In the genomic region with DNA sequence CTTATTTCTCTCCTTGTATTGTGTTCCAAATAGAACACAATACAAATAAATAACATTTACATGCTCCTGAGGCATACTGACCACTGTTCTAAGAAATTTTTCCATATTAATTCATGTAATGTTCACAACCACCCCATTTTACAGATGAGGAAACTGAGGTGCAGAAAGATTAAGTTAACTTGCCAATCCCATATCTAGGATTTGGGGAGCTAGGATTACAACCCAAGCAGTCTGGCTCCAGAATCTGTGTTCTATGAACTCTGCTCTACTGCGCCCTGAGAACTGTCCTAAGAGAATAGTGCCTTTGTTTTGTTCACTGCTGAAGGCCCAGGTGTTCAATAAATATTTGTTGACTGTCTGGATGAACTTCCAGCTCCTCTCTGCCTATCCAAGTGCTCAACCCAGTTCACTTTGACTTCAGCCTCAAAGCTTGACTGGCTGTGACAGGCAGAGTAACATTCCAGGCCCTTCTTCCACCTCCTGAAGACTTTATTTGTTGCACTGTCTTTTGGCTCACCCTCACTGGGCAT, we compare ENCODE assay signal across 15 cellular contexts. TPM values are rescaled to one million over a fixed set of nuclear protein-coding genes. Genes with fewer than 3 reads are reported as not detected.
A peak's percentile ranks its signal among the peaks of the same experiment; 100 is the strongest.
DNase-seq lines count a peak whose midpoint lies in the region; ATAC-seq and TF ChIP-seq lines count a peak whose summit lies in the region.
"Had no signal": no experiment of that assay in that cellular context is flagged by ENCODE, and none has a peak within 500 bp of the region (broad histone marks: within the 10 kb centered on the region; RNA-seq: fewer than 3 reads in every experiment).

No MANE protein-coding gene starts in this region.

- H3K27ac ChIP-seq in liver (ENCODE audit: low read depth in 1 of 2, low read length in 2 of 2) (no peak overlapping the region), prostate gland (peak overlapping the region; percentile 20 to 59)
- H3K27ac ChIP-seq: GM23248 had no signal

- H3K4me1 ChIP-seq in liver (ENCODE audit: control insufficient read depth in 4 of 4, insufficient read depth in 4 of 4, low read length in 3 of 4) (peaks cover 0 to 23% (median 14%) of the 10 kb centered on the region in 4 donors), prostate gland (replicated peaks) (no peaks in the 10 kb centered on the region)

- TF ChIP-seq CTCF in liver (IDR thresholded peaks at IDR 0.05; ENCODE audit: low read depth, low read length, missing input control) (no peak), prostate gland (IDR thresholded peaks at IDR 0.05) (no peak)

- H3K36me3 ChIP-seq in liver (ENCODE audit: control insufficient read depth in 4 of 4, insufficient read depth in 3 of 4, low read depth in 1 of 4, low read length in 3 of 4), result no peaks in the 10 kb centered on the region
- H3K36me3 ChIP-seq in prostate gland, result no peaks in the 10 kb centered on the region

- intact Hi-C loops in prostate gland (cut with DNase I), result no loop called here

- H3K9me3 ChIP-seq in liver (ENCODE audit: control insufficient read depth in 4 of 4, low read length in 3 of 4) (no peaks in the 10 kb centered on the region), prostate gland (no peaks in the 10 kb centered on the region)

- H3K27me3 ChIP-seq in liver (ENCODE audit: control insufficient read depth in 4 of 4, insufficient read depth in 4 of 4, low read length in 3 of 4), result no peaks in the 10 kb centered on the region
- no peaks in the 10 kb centered on the region for H3K27me3 ChIP-seq in prostate gland (replicated peaks; ENCODE audit: insufficient read depth)

- ATAC-seq in HG03135 (IDR thresholded peaks at IDR 0.05; ENCODE audit: unreplicated experiment) (no peak), GM21390 (IDR thresholded peaks at IDR 0.05; ENCODE audit: unreplicated experiment) (no peak)

- WGBS in liver, result 35% methylated on average over 1 of the region's 1 CpG
- WGBS in prostate gland, result 86% methylated on average over 1 of the region's 1 CpG

- no peak overlapping the region for H3K4me3 ChIP-seq in liver (ENCODE audit: low read depth in 1 of 3, low read length in 3 of 3)
- H3K4me3 ChIP-seq in prostate gland, result no peak overlapping the region
- H3K4me3 ChIP-seq: GM23248 had no signal

- no peak for TF ChIP-seq RAD21 in liver (IDR thresholded peaks at IDR 0.05)

- DNase-seq in HuH-7 (ENCODE audit: low spot score) (peak; percentile 26), prostate gland (ENCODE audit: low spot score) (peak; percentile 22)
- DNase-seq in activated effector memory CD4-positive, alpha-beta T cell treated with anti-CD3 and anti-CD28 coated beads, Interleukin-2, amount 50 U/mL, for 16 hours, result no peak
- DNase-seq: C1 segment of cervical spinal cord; Calu3; CD4-positive, alpha-beta memory T cell; COR-L47; DMS53; DMS79 treated with DMSO at 0.1 percent for 48 hours; GM23248; H7; HCEC 1CT had no signal

- no peak for TF ChIP-seq POLR2A in prostate gland (IDR thresholded peaks at IDR 0.05)

- H3K9ac ChIP-seq in liver (ENCODE audit: low read depth in 1 of 2, low read length in 2 of 2), result no peak overlapping the region
- H3K9ac ChIP-seq: GM23248 had no signal

TF ChIP-seq in liver, 16 proteins besides CTCF, POLR2A, EP300 and RAD21:
- TF ChIP-seq FOXA1 (IDR thresholded peaks at IDR 0.05) (no peak), RXRA (IDR thresholded peaks at IDR 0.05) (peak in 1 of 2 donors; percentile 12)
- TF ChIP-seq, protein P1, sequence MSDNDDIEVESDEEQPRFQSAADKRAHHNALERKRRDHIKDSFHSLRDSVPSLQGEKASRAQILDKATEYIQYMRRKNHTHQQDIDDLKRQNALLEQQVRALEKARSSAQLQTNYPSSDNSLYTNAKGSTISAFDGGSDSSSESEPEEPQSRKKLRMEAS (IDR thresholded peaks at IDR 0.05), result peak; percentile 27

RNA-seq across cellular contexts. Expression of a gene that starts 3.1 kb away (rescaled TPM):
- 1 to 10 TPM in 1 of 2 donors, under 1 TPM in 1; 0.70 to 2.1 TPM for total RNA-seq in liver
- under 1 TPM in 1 of 2 donors, not detected in 1; 0.23 TPM for polyA plus RNA-seq in liver
- total RNA-seq in prostate gland, result 1 to 10 TPM; 8.9 to 9.1 TPM

Comparison
In these comparisons a context has a peak if more than half of its experiments do, and no peak if none do; other contexts are left out.
1. H3K27ac ChIP-seq: peak in prostate gland (2 of 2); none in liver (0 of 2).